ENCODE assay signal across 13 cellular contexts in the genomic region with DNA sequence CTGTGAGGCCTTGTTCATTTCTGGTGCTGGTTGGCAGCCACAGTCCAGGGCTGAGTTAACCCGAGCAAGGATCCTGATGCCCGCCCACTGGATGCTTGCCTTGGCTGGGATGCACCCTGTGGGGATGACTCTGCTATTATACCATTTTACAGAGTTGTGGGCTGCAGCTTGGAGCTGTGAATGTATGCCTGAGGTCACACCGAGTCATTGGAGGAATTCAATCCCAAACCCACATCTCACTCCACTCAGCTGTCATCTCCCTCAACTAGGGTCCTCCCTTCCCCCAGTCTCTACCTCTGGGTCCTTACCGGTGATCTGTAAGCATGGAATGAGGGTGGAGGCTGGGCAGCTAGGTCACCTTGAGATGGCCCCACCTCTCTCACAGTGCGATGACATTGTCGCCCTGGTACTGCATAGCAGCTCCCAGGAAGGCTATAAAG. TPM values are rescaled to one million over a fixed set of nuclear protein-coding genes. Genes with fewer than 3 reads are reported as not detected.
DNase-seq lines count a peak whose midpoint lies in the region; ATAC-seq and TF ChIP-seq lines count a peak whose summit lies in the region.
"Had no signal": no experiment of that assay in that cellular context is flagged by ENCODE, and none has a peak within 500 bp of the region (broad histone marks: within the 10 kb centered on the region; RNA-seq: fewer than 3 reads in every experiment).

No MANE protein-coding gene starts in this region.

- peak; percentile 29 for ATAC-seq in Right ventricle myocardium inferior
- ATAC-seq in activated naive CD8-positive, alpha-beta T cell treated with anti-CD3 and anti-CD28 coated beads, Interleukin-2, amount 10 ng/mL, durations not matched to agents 7 days and 5 days (ENCODE audit: low read depth) = no peak
- ATAC-seq in HG03045 (IDR thresholded peaks at IDR 0.05; ENCODE audit: unreplicated experiment) = no peak
- ATAC-seq in HG02938 (IDR thresholded peaks at IDR 0.05; ENCODE audit: unreplicated experiment) = no peak

- peaks cover 31% of the 10 kb centered on the region for H3K4me1 Mint-ChIP-seq in activated naive CD8-positive, alpha-beta T cell treated with anti-CD3 and anti-CD28 coated beads, Interleukin-2, amount 10 ng/mL, durations not matched to agents 7 days and 5 days

- no peaks in the 10 kb centered on the region for H3K9me3 ChIP-seq in right atrium auricular region
- H3K9me3 ChIP-seq in effector memory CD4-positive, alpha-beta T cell (ENCODE audit: control insufficient read depth, low read length) = no peaks in the 10 kb centered on the region

- H3K4me3 Mint-ChIP-seq in activated naive CD8-positive, alpha-beta T cell treated with anti-CD3 and anti-CD28 coated beads, Interleukin-2, amount 10 ng/mL, durations not matched to agents 7 days and 5 days = no peak overlapping the region
- H3K4me3 Mint-ChIP-seq: T-helper 1 cell treated with Interleukin-12 subunit alpha and Interleukin-12 subunit beta and Interleukin-4 antibody, amounts not matched to agents 30 μg/mL and 1 μg/mL, for 36 hours had no signal

- peaks cover 40% of the 10 kb centered on the region for H3K36me3 Mint-ChIP-seq in activated naive CD8-positive, alpha-beta T cell treated with anti-CD3 and anti-CD28 coated beads, Interleukin-2, amount 10 ng/mL, durations not matched to agents 7 days and 5 days

- H3K27ac ChIP-seq in right atrium auricular region (peak overlapping the region; percentile 45 to 64), substantia nigra (ENCODE audit: low read depth, low read length, poor library complexity, severe bottlenecking) (no peak overlapping the region)
- no peak overlapping the region for H3K27ac ChIP-seq in effector memory CD4-positive, alpha-beta T cell (ENCODE audit: insufficient read depth, low read length, poor library complexity, severe bottlenecking)

- intact Hi-C loops in Right ventricle myocardium inferior (cut with DNase I) = no loop called here
- intact Hi-C loops in cardiac septum (cut with DNase I) = no loop called here

- H3K27ac Mint-ChIP-seq in activated naive CD8-positive, alpha-beta T cell treated with anti-CD3 and anti-CD28 coated beads, Interleukin-2, amount 10 ng/mL, durations not matched to agents 7 days and 5 days = peak overlapping the region; percentile 39

- H3K4me3 ChIP-seq in right atrium auricular region = no peak overlapping the region
- H3K4me3 ChIP-seq in effector memory CD4-positive, alpha-beta T cell (ENCODE audit: insufficient read depth, low read depth, low read length, poor library complexity, severe bottlenecking) = no peak overlapping the region

- no peaks in the 10 kb centered on the region for H3K27me3 Mint-ChIP-seq in activated naive CD8-positive, alpha-beta T cell treated with anti-CD3 and anti-CD28 coated beads, Interleukin-2, amount 10 ng/mL, durations not matched to agents 7 days and 5 days

- H3K4me1 ChIP-seq in right atrium auricular region = peaks cover 0 to 45% of the 10 kb centered on the region in 2 donors
- H3K4me1 ChIP-seq in effector memory CD4-positive, alpha-beta T cell (ENCODE audit: control insufficient read depth, insufficient read depth, low read length, poor library complexity, severe bottlenecking) = peaks cover 16% of the 10 kb centered on the region

- DNase-seq in Right ventricle myocardium inferior (ENCODE audit: missing footprints) (no peak), cardiac septum (ENCODE audit: low spot score) (no peak), right atrium auricular region (ENCODE audit: low spot score) (no peak), substantia nigra (lab: John Stamatoyannopoulos, UW) (no peak)
- DNase-seq in activated naive CD8-positive, alpha-beta T cell treated with anti-CD3 and anti-CD28 coated beads, Interleukin-2, amount 10 ng/mL, durations not matched to agents 7 days and 5 days = no peak
- no peak for DNase-seq in effector memory CD4-positive, alpha-beta T cell
- DNase-seq: AML-193, NCI-H345, small intestine had no signal

- TF ChIP-seq CTCF in right atrium auricular region (IDR thresholded peaks at IDR 0.05) = no peak

- POLR2A ChIA-PET in activated naive CD8-positive, alpha-beta T cell treated with anti-CD3 and anti-CD28 coated beads, Interleukin-2, amount 10 ng/mL, durations not matched to agents 7 days and 5 days (lab: Charles Lee) = interaction anchor here (1.2 kb wide), 1 partner anchor 23 kb away, joined by 3 read pairs; a partner anchor contains a TSS

- H3K9me3 Mint-ChIP-seq in activated naive CD8-positive, alpha-beta T cell treated with anti-CD3 and anti-CD28 coated beads, Interleukin-2, amount 10 ng/mL, durations not matched to agents 7 days and 5 days = no peaks in the 10 kb centered on the region
- H3K9me3 Mint-ChIP-seq: T-helper 1 cell treated with Interleukin-12 subunit alpha and Interleukin-12 subunit beta and Interleukin-4 antibody, amounts not matched to agents 30 μg/mL and 1 μg/mL, for 36 hours had no signal

- H3K36me3 ChIP-seq in right atrium auricular region = peaks cover 44% of the 10 kb centered on the region
- H3K36me3 ChIP-seq in effector memory CD4-positive, alpha-beta T cell (ENCODE audit: control insufficient read depth, insufficient read depth, low read length) = peaks cover 53% of the 10 kb centered on the region

- no peaks in the 10 kb centered on the region for H3K27me3 ChIP-seq in right atrium auricular region
- H3K27me3 ChIP-seq in effector memory CD4-positive, alpha-beta T cell (replicated peaks; ENCODE audit: control insufficient read depth, insufficient read depth, low read length, poor library complexity, severe bottlenecking) = no peaks in the 10 kb centered on the region

RNA-seq across cellular contexts. Expression of a gene that starts 22.1 kb away (rescaled TPM):
- total RNA-seq in Right ventricle myocardium inferior = 412 TPM
- 266 TPM for total RNA-seq in cardiac septum
- total RNA-seq in activated naive CD8-positive, alpha-beta T cell treated with anti-CD3 and anti-CD28 coated beads, Interleukin-2, amount 10 ng/mL, durations not matched to agents 7 days and 5 days = 100 to 1,000 TPM; 176 to 195 TPM
- total RNA-seq in right atrium auricular region = 100 to 1,000 TPM; 148 to 187 TPM

RNA-seq across cellular contexts. Expression of a gene that starts 27.5 kb away (rescaled TPM):
- 13.2 TPM for total RNA-seq in Right ventricle myocardium inferior
- total RNA-seq in cardiac septum = 21.1 TPM
- 100 to 1,000 TPM; 365 to 400 TPM for total RNA-seq in activated naive CD8-positive, alpha-beta T cell treated with anti-CD3 and anti-CD28 coated beads, Interleukin-2, amount 10 ng/mL, durations not matched to agents 7 days and 5 days
- 1 to 10 TPM; 4.7 to 9.9 TPM for total RNA-seq in right atrium auricular region

RNA-seq across cellular contexts. Expression of a gene that starts 35.7 kb away (rescaled TPM):
- 3.9 TPM for total RNA-seq in Right ventricle myocardium inferior
- 6.1 TPM for total RNA-seq in cardiac septum
- 1 to 10 TPM; 3.3 to 3.4 TPM for total RNA-seq in activated naive CD8-positive, alpha-beta T cell treated with anti-CD3 and anti-CD28 coated beads, Interleukin-2, amount 10 ng/mL, durations not matched to agents 7 days and 5 days
- 1 to 10 TPM; 2.7 to 4.6 TPM for total RNA-seq in right atrium auricular region
- total RNA-seq: lung microvascular endothelial cell had no signal

Comparison
In these comparisons a context has a peak if more than half of its experiments do, and no peak if none do; other contexts are left out.
1. H3K27ac ChIP-seq: peak in right atrium auricular region (2 of 2); none in effector memory CD4-positive, alpha-beta T cell (single experiment) and substantia nigra (single experiment).
2. RNA of a gene that starts 27.5 kb away (total RNA-seq): 365 to 400 TPM in activated naive CD8-positive, alpha-beta T cell treated with anti-CD3 and anti-CD28 coated beads, Interleukin-2, amount 10 ng/mL, durations not matched to agents 7 days and 5 days; 21.1 TPM in cardiac septum (single experiment), 13.2 TPM in Right ventricle myocardium inferior (single experiment) and 4.7 to 9.9 TPM in right atrium auricular region; every median in the first group is over 10 times any median in the second.